13 cellular contexts compared by ENCODE assay signal in the genomic region with DNA sequence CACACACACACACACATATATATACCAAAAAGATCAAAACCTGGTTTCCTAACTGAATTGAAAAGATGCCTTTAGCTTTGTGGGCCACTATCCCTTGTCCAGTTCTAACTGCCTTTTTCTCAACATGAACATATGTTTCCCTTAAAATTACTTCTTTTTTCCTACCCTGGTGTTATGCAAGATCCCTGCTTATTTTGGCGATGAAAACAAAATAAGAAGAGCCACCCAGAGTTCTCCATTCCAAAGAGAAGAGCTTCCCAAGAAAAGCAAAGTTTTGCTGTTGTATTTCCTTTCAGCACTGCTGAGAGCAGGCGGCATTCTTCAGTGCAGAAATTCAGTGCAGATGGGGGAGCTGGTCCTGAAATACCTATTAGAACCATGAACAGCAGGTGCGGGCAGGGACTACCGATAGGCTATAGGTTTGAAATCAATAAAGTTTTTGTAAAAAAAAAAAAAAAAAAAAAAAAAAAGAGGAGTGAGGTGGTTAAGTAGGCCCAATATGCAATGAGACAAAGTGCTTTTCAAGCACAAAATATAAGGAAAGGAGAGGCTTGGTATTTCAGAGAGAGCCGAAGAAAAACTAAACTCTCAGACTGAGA.
DNase-seq lines count a peak whose midpoint lies in the region; ATAC-seq, FAIRE-seq and TF ChIP-seq lines count a peak whose summit lies in the region.
"Had no signal": no experiment of that assay in that cellular context is flagged by ENCODE, and none has a peak within 500 bp of the region (broad histone marks: within the 10 kb centered on the region; RNA-seq: fewer than 3 reads in every experiment).

No MANE protein-coding gene starts in this region.

- ATAC-seq in activated naive CD4-positive, alpha-beta T cell treated with anti-CD3 and anti-CD28 coated beads, Interleukin-2, amount 50 U/mL, for 72 hours, result no peak
- ATAC-seq in K562, result no peak
- peak; percentile 91 for ATAC-seq in left ventricle myocardium superior
- no peak for ATAC-seq in T-cell (replicated peaks in 1 of 4)
- ATAC-seq: A549, WTC11 had no signal

- no peak for TF ChIP-seq EP300 in K562 (IDR thresholded peaks at IDR 0.05; ENCODE audit: low read length)

- POLR2A ChIA-PET in K562 (lab: Yijun Ruan, JAX), result no interaction called here
- POLR2A ChIA-PET in T-cell (lab: Charles Lee), result interaction anchor here (0.5 to 0.7 kb wide), 3 partner anchors 20 to 1135 kb away, joined by 3 to 14 read pairs (median 5); no protein-coding TSS in a partner anchor

- H3K27ac ChIP-seq in K562 (ENCODE audit: extremely low read depth, low read depth, low read length) (no peak overlapping the region), tibial artery (peak overlapping the region; percentile 34 to 53), neural progenitor cell (no peak overlapping the region), SJCRH30 (no peak overlapping the region)
- H3K27ac ChIP-seq: A549, epithelial cell of prostate, HL-60 had no signal

- 79% methylated on average over 2 of the region's 5 CpGs for WGBS in K562 (ENCODE audit: insufficient coverage, low coverage, missing lambda C conversion rate)

- H3K4me1 Mint-ChIP-seq in activated naive CD4-positive, alpha-beta T cell treated with anti-CD3 and anti-CD28 coated beads, Interleukin-2, amount 10 ng/mL, durations not matched to agents 7 days and 5 days, result peaks cover 12% of the 10 kb centered on the region
- H3K4me1 Mint-ChIP-seq in neural progenitor cell, result no peaks in the 10 kb centered on the region
- H3K4me1 Mint-ChIP-seq in T-cell, result peaks cover 39 to 67% (median 59%) of the 10 kb centered on the region in 3 donors

- no peaks in the 10 kb centered on the region for H3F3A ChIP-seq in neural progenitor cell (ENCODE audit: low read depth)

- no peak for TF ChIP-seq POLR2A in K562 (conservative IDR thresholded peaks at IDR 0.05)

- no peaks in the 10 kb centered on the region for H3K36me3 ChIP-seq in K562 (ENCODE audit: control insufficient read depth, insufficient read depth, low read length)
- H3K36me3 ChIP-seq in tibial artery, result no peaks in the 10 kb centered on the region
- H3K36me3 ChIP-seq in neural progenitor cell, result no peaks in the 10 kb centered on the region
- no peaks in the 10 kb centered on the region for H3K36me3 ChIP-seq in SJCRH30

- H3K27me3 ChIP-seq in K562 (ENCODE audit: control insufficient read depth in 2 of 2, insufficient read depth in 2 of 2, low read length in 2 of 2) (no peaks in the 10 kb centered on the region), tibial artery (no peaks in the 10 kb centered on the region), neural progenitor cell (no peaks in the 10 kb centered on the region), SJCRH30 (no peaks in the 10 kb centered on the region)

- no peaks in the 10 kb centered on the region for H3K27me3 Mint-ChIP-seq in activated naive CD4-positive, alpha-beta T cell treated with anti-CD3 and anti-CD28 coated beads, Interleukin-2, amount 10 ng/mL, durations not matched to agents 7 days and 5 days
- H3K27me3 Mint-ChIP-seq in neural progenitor cell (ENCODE audit: insufficient read depth, low read depth), result peaks cover 6% of the 10 kb centered on the region
- H3K27me3 Mint-ChIP-seq in T-cell, result no peaks in the 10 kb centered on the region

- peak overlapping the region; percentile 29 for H3K27ac Mint-ChIP-seq in activated naive CD4-positive, alpha-beta T cell treated with anti-CD3 and anti-CD28 coated beads, Interleukin-2, amount 10 ng/mL, durations not matched to agents 7 days and 5 days
- no peak overlapping the region for H3K27ac Mint-ChIP-seq in activated naive CD4-positive, alpha-beta T cell treated with anti-CD3 and anti-CD28 coated beads, Interleukin-2, amount 50 U/mL, for 72 hours
- H3K27ac Mint-ChIP-seq in neural progenitor cell (no peak overlapping the region), T-cell (peak overlapping the region in 1 of 2 donors; percentile 13)
- H3K27ac Mint-ChIP-seq: WTC11 had no signal

- BruUV-seq in K562 (replicated peaks; lab: Mats Ljungman, UMichigan), result no TSS peak

- H4K20me1 ChIP-seq in K562 (replicated peaks; ENCODE audit: control insufficient read depth, insufficient read depth, low read length) (no peaks in the 10 kb centered on the region), neural progenitor cell (ENCODE audit: low read depth) (no peaks in the 10 kb centered on the region)

- no peaks in the 10 kb centered on the region; a peak in 1 of 5 replicates for H3K4me1 ChIP-seq in K562 (replicated peaks in 1 of 2; ENCODE audit: control insufficient read depth in 2 of 2, insufficient read depth in 2 of 2, low read length in 2 of 2)
- peaks cover 0 to 22% (median 0%) of the 10 kb centered on the region in 4 donors for H3K4me1 ChIP-seq in tibial artery
- no peaks in the 10 kb centered on the region for H3K4me1 ChIP-seq in neural progenitor cell
- no peaks in the 10 kb centered on the region for H3K4me1 ChIP-seq in SJCRH30
- H3K4me1 ChIP-seq: A549 had no signal

- H3K9me1 ChIP-seq in K562 (ENCODE audit: control insufficient read depth, insufficient read depth, low read length), result no peaks in the 10 kb centered on the region

- no peak for DNase-seq in activated naive CD4-positive, alpha-beta T cell treated with anti-CD3 and anti-CD28 coated beads, Interleukin-2, amount 10 ng/mL, durations not matched to agents 7 days and 5 days
- no peak for DNase-seq in activated naive CD4-positive, alpha-beta T cell treated with anti-CD3 and anti-CD28 coated beads, Interleukin-2, amount 50 U/mL, for 72 hours (ENCODE audit: low spot score in 2 of 2)
- DNase-seq in K562 (ENCODE audit: extremely low read depth in 1 of 4, low spot score in 3 of 4) (no peak), left ventricle myocardium superior (no peak), tibial artery (peak in 1 of 2 donors; percentile 37), neural progenitor cell (ENCODE audit: low spot score) (no peak), SJCRH30 (no peak), T-cell (no peak)

- H2AFZ ChIP-seq in K562 (ENCODE audit: low read depth, low read length) (no peak overlapping the region), neural progenitor cell (replicated peaks) (no peak overlapping the region)

- in situ Hi-C loops in K562 (cut with MboI), result no loop called here

- intact Hi-C loops in K562 (cut with micrococcal nuclease) (no loop called here), left ventricle myocardium superior (cut with micrococcal nuclease) (no loop called here), tibial artery (cut with DNase I; ENCODE audit: low total_unique reads) (no loop called here)

- CTCF ChIA-PET in activated naive CD4-positive, alpha-beta T cell treated with anti-CD3 and anti-CD28 coated beads, Interleukin-2, amount 10 ng/mL, durations not matched to agents 7 days and 5 days (lab: Charles Lee), result no interaction called here
- CTCF ChIA-PET in K562 (lab: Yijun Ruan, JAX; ENCODE audit: low intra/inter-chr PET ratio), result no interaction called here
- CTCF ChIA-PET in T-cell (lab: Charles Lee), result no interaction called here

- H3K4me3 Mint-ChIP-seq in activated naive CD4-positive, alpha-beta T cell treated with anti-CD3 and anti-CD28 coated beads, Interleukin-2, amount 10 ng/mL, durations not matched to agents 7 days and 5 days, result no peak overlapping the region
- H3K4me3 Mint-ChIP-seq in neural progenitor cell (no peak overlapping the region), T-cell (no peak overlapping the region)
- H3K4me3 Mint-ChIP-seq: WTC11 had no signal

- H3K9me3 Mint-ChIP-seq in activated naive CD4-positive, alpha-beta T cell treated with anti-CD3 and anti-CD28 coated beads, Interleukin-2, amount 10 ng/mL, durations not matched to agents 7 days and 5 days, result no peaks in the 10 kb centered on the region
- H3K9me3 Mint-ChIP-seq in activated naive CD4-positive, alpha-beta T cell treated with anti-CD3 and anti-CD28 coated beads, Interleukin-2, amount 50 U/mL, for 72 hours, result peaks cover 0 to 12% of the 10 kb centered on the region in 2 donors
- peaks cover 7% of the 10 kb centered on the region for H3K9me3 Mint-ChIP-seq in neural progenitor cell
- H3K9me3 Mint-ChIP-seq in T-cell, result peaks cover 0 to 8% (median 0%) of the 10 kb centered on the region in 3 donors

- H3K9me3 ChIP-seq in K562 (replicated peaks; ENCODE audit: control insufficient read depth, insufficient read depth, low read depth, low read length) (no peaks in the 10 kb centered on the region), tibial artery (no peaks in the 10 kb centered on the region), neural progenitor cell (ENCODE audit: low read depth) (no peaks in the 10 kb centered on the region), SJCRH30 (replicated peaks) (no peaks in the 10 kb centered on the region)

- no peak for TF ChIP-seq RAD21 in K562 (CRISPR knock-in tag; conservative IDR thresholded peaks at IDR 0.05 in 1 of 2, IDR thresholded peaks at IDR 0.05 in 1 of 2)

- no peak overlapping the region for H3K9ac ChIP-seq in K562 (ENCODE audit: insufficient read depth in 1 of 2, low read depth in 2 of 2, low read length in 2 of 2)
- H3K9ac ChIP-seq in neural progenitor cell, result no peak overlapping the region

- FAIRE-seq in K562 (lab: Jason Lieb, UNC), result no peak
- FAIRE-seq: A549, GM12891 had no signal

- H3K36me3 Mint-ChIP-seq in activated naive CD4-positive, alpha-beta T cell treated with anti-CD3 and anti-CD28 coated beads, Interleukin-2, amount 10 ng/mL, durations not matched to agents 7 days and 5 days, result peaks cover 6% of the 10 kb centered on the region
- peaks cover 10 to 18% of the 10 kb centered on the region in 2 donors for H3K36me3 Mint-ChIP-seq in activated naive CD4-positive, alpha-beta T cell treated with anti-CD3 and anti-CD28 coated beads, Interleukin-2, amount 50 U/mL, for 72 hours
- H3K36me3 Mint-ChIP-seq in neural progenitor cell (peaks cover 8% of the 10 kb centered on the region), T-cell (peaks cover 38% of the 10 kb centered on the region)

- no peaks in the 10 kb centered on the region for H3K79me2 ChIP-seq in K562 (ENCODE audit: control insufficient read depth, insufficient read depth, low read length)
- no peaks in the 10 kb centered on the region for H3K79me2 ChIP-seq in neural progenitor cell (ENCODE audit: low read depth)

- H3K4me2 ChIP-seq in K562 (ENCODE audit: insufficient read depth, low read length), result no peak overlapping the region
- no peak overlapping the region for H3K4me2 ChIP-seq in neural progenitor cell
- H3K4me2 ChIP-seq: A549 had no signal

- TF ChIP-seq CTCF in K562 (IDR thresholded peaks at IDR 0.05 in 2 of 3, conservative IDR thresholded peaks at IDR 0.05 in 1 of 3; ENCODE audit: insufficient read depth in 2 of 3, low read depth in 1 of 3, low read length in 3 of 3) (no peak), tibial artery (IDR thresholded peaks at IDR 0.05) (no peak), neural progenitor cell (IDR thresholded peaks at IDR 0.05) (no peak)

- no peak overlapping the region for H3K4me3 ChIP-seq in K562
- H3K4me3 ChIP-seq in tibial artery, result no peak overlapping the region
- no peak overlapping the region for H3K4me3 ChIP-seq in neural progenitor cell
- H3K4me3 ChIP-seq in SJCRH30, result no peak overlapping the region
- H3K4me3 ChIP-seq: A549 had no signal

TF ChIP-seq in K562, 482 proteins besides CTCF, POLR2A, EP300 and RAD21 (continues in another document):
- no peak for TF ChIP-seq ZNF79 (CRISPR knock-in tag; IDR thresholded peaks at IDR 0.05; ENCODE audit: low read depth)

Comparison
In these comparisons a context has a peak if more than half of its experiments do, and no peak if none do; other contexts are left out.
1. H3K27ac ChIP-seq: peak in tibial artery (2 of 2); none in K562 (single experiment), neural progenitor cell (single experiment) and SJCRH30 (single experiment).